ENCODE assay signal across 8 cellular contexts in the genomic region with DNA sequence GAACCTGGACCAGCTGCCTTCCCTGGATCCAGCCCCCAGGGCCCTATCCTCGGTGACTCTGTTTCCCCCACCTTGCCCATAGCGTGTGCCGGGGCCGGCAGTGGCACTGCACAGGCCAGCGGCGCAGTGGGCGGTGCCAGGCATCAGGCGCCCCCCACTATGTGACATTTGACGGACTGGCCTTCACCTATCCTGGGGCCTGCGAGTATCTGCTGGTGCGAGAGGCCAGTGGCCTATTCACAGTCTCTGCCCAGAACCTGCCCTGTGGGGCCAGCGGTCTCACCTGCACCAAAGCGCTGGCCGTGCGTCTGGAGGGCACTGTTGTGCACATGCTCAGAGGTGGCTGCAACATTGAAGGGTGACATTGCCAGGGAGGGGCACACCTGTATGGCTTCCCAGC. TPM values are rescaled to one million over a fixed set of nuclear protein-coding genes. Genes with fewer than 3 reads are reported as not detected.
"Had no signal": no experiment of that assay in that cellular context is flagged by ENCODE, and none has a peak within 500 bp of the region (broad histone marks: within the 10 kb centered on the region; RNA-seq: fewer than 3 reads in every experiment).

No MANE protein-coding gene starts in this region.

- H3K4me3 ChIP-seq: GM12878 had no signal

- FAIRE-seq: G401.6, GM12878, GM12891, GM12892, GM18507, GM19239 had no signal

- DNase-seq: GDM1, GF-D8 had no signal

- ATAC-seq: GM12878 had no signal

RNA-seq across cellular contexts. Expression of gene ZNF467, which starts 12.0 kb away (rescaled TPM):
- total RNA-seq: GM12878 had no signal
- polyA plus RNA-seq: GM12878 had no signal
